Comparison of ENCODE assay signal across 28 cellular contexts in the genomic region with DNA sequence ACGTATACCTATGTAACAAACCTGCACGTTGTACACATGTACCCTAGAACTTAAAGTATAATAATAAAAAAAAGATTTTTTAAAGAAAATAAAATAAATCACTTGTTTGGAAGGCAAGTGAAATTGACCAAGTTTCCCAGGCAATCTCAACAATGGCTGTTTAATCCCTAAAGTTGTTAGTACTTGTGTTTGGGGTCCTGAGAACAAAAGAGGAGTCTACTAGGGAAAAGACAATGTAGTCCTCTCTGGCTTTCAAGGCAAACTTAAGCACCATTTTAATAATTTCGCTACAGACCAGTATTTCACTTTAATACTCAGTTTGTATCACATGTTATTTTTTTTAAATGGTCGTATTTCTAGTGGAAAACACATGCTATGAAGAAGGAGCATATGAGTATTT.
"Had no signal": no experiment of that assay in that cellular context is flagged by ENCODE, and none has a peak within 500 bp of the region (broad histone marks: within the 10 kb centered on the region; RNA-seq: fewer than 3 reads in every experiment).

No MANE protein-coding gene starts in this region.

- H3K4me3 ChIP-seq: esophagus squamous epithelium, hepatocyte, transverse colon had no signal

- H3K27me3 Mint-ChIP-seq: activated naive CD8-positive, alpha-beta T cell treated with anti-CD3 and anti-CD28 coated beads, Interleukin-2, amount 10 ng/mL, durations not matched to agents 7 days and 5 days; central memory CD8-positive, alpha-beta T cell; dendritic cell treated with granulocyte-macrophage colony-stimulating factor and Interleukin-4, amounts not matched to agents 40 ng/mL and 50 ng/mL, for 4 days; naive B cell had no signal

- FAIRE-seq: bronchial epithelial cell, endometrium, keratinocyte had no signal

- ATAC-seq: left cardiac atrium, right cardiac atrium had no signal

- H3K27ac ChIP-seq: epithelial cell of prostate, esophagus squamous epithelium, hepatocyte, transverse colon had no signal

- H3K27ac Mint-ChIP-seq: activated naive CD4-positive, alpha-beta T cell treated with anti-CD3 and anti-CD28 coated beads for 36 hours; activated naive CD8-positive, alpha-beta T cell treated with anti-CD3 and anti-CD28 coated beads, Interleukin-2, amount 10 ng/mL, durations not matched to agents 7 days and 5 days; dendritic cell treated with granulocyte-macrophage colony-stimulating factor and Interleukin-4, amounts not matched to agents 40 ng/mL and 50 ng/mL, for 4 days; mesothelial cell of epicardium; T-helper 2 cell treated with Interferon-gamma antibody and Interleukin-4, amounts not matched to agents 5 μg/mL and 100 μg/mL, for 36 hours had no signal

- H3K9me3 ChIP-seq: esophagus squamous epithelium, transverse colon had no signal

- H3K9me3 Mint-ChIP-seq: activated naive CD4-positive, alpha-beta T cell treated with anti-CD3 and anti-CD28 coated beads for 36 hours; activated naive CD8-positive, alpha-beta T cell treated with anti-CD3 and anti-CD28 coated beads, Interleukin-2, amount 10 ng/mL, durations not matched to agents 7 days and 5 days; central memory CD8-positive, alpha-beta T cell; dendritic cell treated with granulocyte-macrophage colony-stimulating factor and Interleukin-4, amounts not matched to agents 40 ng/mL and 50 ng/mL, for 4 days; mesothelial cell of epicardium; naive B cell; T-helper 2 cell treated with Interferon-gamma antibody and Interleukin-4, amounts not matched to agents 5 μg/mL and 100 μg/mL, for 36 hours had no signal

- DNase-seq: activated CD4-positive, alpha-beta T cell treated with anti-CD3 and anti-CD28 coated beads for 4 hours; activated CD4-positive, alpha-beta T cell treated with anti-CD3 and anti-CD28 coated beads, Interleukin-2, amount 50 U/mL, for 48 hours; activated CD4-positive, CD25-positive, alpha-beta regulatory T cell; activated CD8-positive, alpha-beta memory T cell treated with anti-CD3 and anti-CD28 coated beads for 24 hours; activated effector memory CD4-positive, alpha-beta T cell treated with Interleukin-2 at 50 U/mL for 16 hours; activated naive CD4-positive, alpha-beta T cell treated with anti-CD3 and anti-CD28 coated beads for 36 hours; activated naive CD8-positive, alpha-beta T cell treated with anti-CD3 and anti-CD28 coated beads, Interleukin-2, amount 10 ng/mL, durations not matched to agents 7 days and 5 days; amygdala; effector CD4-positive, alpha-beta T cell; esophagus squamous epithelium; foreskin melanocyte; left cardiac atrium; naive B cell; posterior cingulate gyrus; right cardiac atrium; stimulated activated CD4-positive, alpha-beta T cell treated with anti-CD3 and anti-CD28 coated beads, Interleukin-2, amount 100 ng/mL, for 48 hours; stimulated activated naive CD4-positive, alpha-beta T cell treated with Interleukin-2 at 50 U/mL for 16 hours; T-helper 1 cell; transverse colon had no signal

- H3K27me3 ChIP-seq: esophagus squamous epithelium, hepatocyte, transverse colon had no signal

- H3K4me3 Mint-ChIP-seq: activated naive CD4-positive, alpha-beta T cell treated with anti-CD3 and anti-CD28 coated beads for 36 hours; activated naive CD8-positive, alpha-beta T cell treated with anti-CD3 and anti-CD28 coated beads, Interleukin-2, amount 10 ng/mL, durations not matched to agents 7 days and 5 days; central memory CD8-positive, alpha-beta T cell; dendritic cell treated with granulocyte-macrophage colony-stimulating factor and Interleukin-4, amounts not matched to agents 40 ng/mL and 50 ng/mL, for 4 days; mesothelial cell of epicardium; naive B cell; T-helper 2 cell treated with Interferon-gamma antibody and Interleukin-4, amounts not matched to agents 5 μg/mL and 100 μg/mL, for 36 hours had no signal

- H3K36me3 Mint-ChIP-seq: naive B cell had no signal
